ENCODE assay signal across 2 cellular contexts in genomic region chr1:233328661-233329498, GRCh38.
TF ChIP-seq lines count a peak whose summit lies in the region.

No MANE protein-coding gene starts in this region.

TF ChIP-seq in A549, 52 proteins besides CTCF, POLR2A, EP300 and RAD21 (continued from another document):
- TF ChIP-seq RCOR1 (IDR thresholded peaks at IDR 0.05; ENCODE audit: low read depth, low read length) (no peak), KDM5A (IDR thresholded peaks at IDR 0.05) (no peak), REST (IDR thresholded peaks at IDR 0.05) (no peak), ESRRA (IDR thresholded peaks at IDR 0.05; ENCODE audit: borderline replicate concordance, low read length) (no peak), ELK1 (IDR thresholded peaks at IDR 0.05; ENCODE audit: low read depth, low read length) (no peak), ZSCAN20 (CRISPR knock-in tag; IDR thresholded peaks at IDR 0.05) (no peak), ZNF302 (CRISPR knock-in tag; IDR thresholded peaks at IDR 0.05) (no peak), HOXA7 (CRISPR knock-in tag; IDR thresholded peaks at IDR 0.05) (no peak), ZC3H11A (IDR thresholded peaks at IDR 0.05) (no peak), ATOH8 (CRISPR knock-in tag; IDR thresholded peaks at IDR 0.05; ENCODE audit: low read depth) (0 out of 2 replicates have a peak, but pooled peaks have one; percentile 36), PHF8 (IDR thresholded peaks at IDR 0.05; ENCODE audit: borderline replicate concordance, low read depth) (0 out of 2 replicates have a peak, but pooled peaks have one; percentile 18), JUN (IDR thresholded peaks at IDR 0.05) (no peak), MAX (IDR thresholded peaks at IDR 0.05) (peak; percentile 86)

TF ChIP-seq in HCT116, 20 proteins besides CTCF, POLR2A, EP300 and RAD21 (continued from another document):
- TF ChIP-seq JUND (IDR thresholded peaks at IDR 0.05) (no peak), SIN3A (IDR thresholded peaks at IDR 0.05; ENCODE audit: low read depth) (no peak), YY1 (IDR thresholded peaks at IDR 0.05; ENCODE audit: extremely low read depth, insufficient replicate concordance, low read depth, low read length) (no peak), EZH2 (IDR thresholded peaks at IDR 0.05) (no peak)
